24 cellular contexts compared by ENCODE assay signal in genomic region chr5:122699226-122699625, GRCh38.
"Had no signal": no experiment of that assay in that cellular context is flagged by ENCODE, and none has a peak within 500 bp of the region (broad histone marks: within the 10 kb centered on the region; RNA-seq: fewer than 3 reads in every experiment).

No MANE protein-coding gene starts in this region.

- H3K9me3 Mint-ChIP-seq: activated CD4-positive, alpha-beta T cell treated with anti-CD3 and anti-CD28 coated beads, Interleukin-2, amount 10 ng/mL, durations not matched to agents 7 days and 5 days; activated CD8-positive, alpha-beta T cell treated with anti-CD3 and anti-CD28 coated beads for 36 hours; activated naive CD4-positive, alpha-beta T cell treated with anti-CD3 and anti-CD28 coated beads, Interleukin-2, amount 10 ng/mL, durations not matched to agents 7 days and 5 days; brain; immature natural killer cell; natural killer cell treated with Interleukin-12 subunit alpha and Interleukin-12 subunit beta and Interleukin-15 and Interleukin-18, amount 100 ng/mL, for 72 hours had no signal

- DNase-seq: activated CD4-positive, alpha-beta T cell treated with anti-CD3 and anti-CD28 coated beads, Interleukin-2, amount 10 ng/mL, durations not matched to agents 7 days and 5 days; activated CD4-positive, CD25-positive, alpha-beta regulatory T cell treated with anti-CD3 and anti-CD28 coated beads, Interleukin-2, amount 50 U/mL, for 72 hours; activated CD8-positive, alpha-beta memory T cell treated with anti-CD3 and anti-CD28 coated beads, Interleukin-2, amount 10 ng/mL, durations not matched to agents 7 days and 5 days; activated CD8-positive, alpha-beta T cell treated with anti-CD3 and anti-CD28 coated beads for 36 hours; activated effector memory CD4-positive, alpha-beta T cell treated with anti-CD3 and anti-CD28 coated beads, Interleukin-2, amount 50 U/mL, for 16 hours; activated naive CD4-positive, alpha-beta T cell treated with anti-CD3 and anti-CD28 coated beads, Interleukin-2, amount 10 ng/mL, durations not matched to agents 7 days and 5 days; activated T-cell treated with anti-CD3 and anti-CD28 coated beads for 4 hours; caudate nucleus; dermis blood vessel endothelial cell; effector CD8-positive, alpha-beta T cell; foreskin melanocyte; immature natural killer cell; left lung; midbrain; pancreas; right cardiac atrium; stimulated activated CD4-positive, alpha-beta T cell treated with anti-CD3 and anti-CD28 coated beads, Interleukin-12 subunit alpha, Interleukin-12 subunit beta, amount 100 ng/mL, for 4 hours; stomach; T-helper 2 cell had no signal

- H3K4me3 Mint-ChIP-seq: activated CD4-positive, alpha-beta T cell treated with anti-CD3 and anti-CD28 coated beads, Interleukin-2, amount 10 ng/mL, durations not matched to agents 7 days and 5 days; activated CD8-positive, alpha-beta memory T cell treated with anti-CD3 and anti-CD28 coated beads, Interleukin-2, amount 10 ng/mL, durations not matched to agents 7 days and 5 days; activated CD8-positive, alpha-beta T cell treated with anti-CD3 and anti-CD28 coated beads for 36 hours; activated naive CD4-positive, alpha-beta T cell treated with anti-CD3 and anti-CD28 coated beads, Interleukin-2, amount 10 ng/mL, durations not matched to agents 7 days and 5 days; brain; immature natural killer cell; natural killer cell treated with Interleukin-12 subunit alpha and Interleukin-12 subunit beta and Interleukin-15 and Interleukin-18, amount 100 ng/mL, for 72 hours had no signal

- H3K4me1 Mint-ChIP-seq: activated CD4-positive, alpha-beta T cell treated with anti-CD3 and anti-CD28 coated beads, Interleukin-2, amount 10 ng/mL, durations not matched to agents 7 days and 5 days; activated naive CD4-positive, alpha-beta T cell treated with anti-CD3 and anti-CD28 coated beads, Interleukin-2, amount 10 ng/mL, durations not matched to agents 7 days and 5 days; brain; immature natural killer cell had no signal

- H3K36me3 ChIP-seq: left lung, pancreas, stomach, suprapubic skin, tibial nerve had no signal

- H3K4me3 ChIP-seq: left lung, lung, pancreas, stomach, suprapubic skin, tibial nerve had no signal

- H3K27me3 Mint-ChIP-seq: activated CD4-positive, alpha-beta T cell treated with anti-CD3 and anti-CD28 coated beads, Interleukin-2, amount 10 ng/mL, durations not matched to agents 7 days and 5 days had no signal

- ATAC-seq: activated CD8-positive, alpha-beta memory T cell treated with anti-CD3 and anti-CD28 coated beads, Interleukin-2, amount 10 ng/mL, durations not matched to agents 7 days and 5 days; activated CD8-positive, alpha-beta T cell treated with anti-CD3 and anti-CD28 coated beads for 36 hours; left lung; natural killer cell treated with Interleukin-12 subunit alpha and Interleukin-12 subunit beta and Interleukin-15 and Interleukin-18, amount 100 ng/mL, for 72 hours; pancreas; right cardiac atrium had no signal

- H3K27ac Mint-ChIP-seq: activated CD4-positive, alpha-beta T cell treated with anti-CD3 and anti-CD28 coated beads, Interleukin-2, amount 10 ng/mL, durations not matched to agents 7 days and 5 days; activated CD8-positive, alpha-beta memory T cell treated with anti-CD3 and anti-CD28 coated beads, Interleukin-2, amount 10 ng/mL, durations not matched to agents 7 days and 5 days; activated CD8-positive, alpha-beta T cell treated with anti-CD3 and anti-CD28 coated beads for 36 hours; activated naive CD4-positive, alpha-beta T cell treated with anti-CD3 and anti-CD28 coated beads, Interleukin-2, amount 10 ng/mL, durations not matched to agents 7 days and 5 days; brain; immature natural killer cell; natural killer cell treated with Interleukin-12 subunit alpha and Interleukin-12 subunit beta and Interleukin-15 and Interleukin-18, amount 100 ng/mL, for 72 hours had no signal

- H3K4me1 ChIP-seq: left lung, pancreas, stomach, suprapubic skin, tibial nerve had no signal

- H3K36me3 Mint-ChIP-seq: activated CD8-positive, alpha-beta memory T cell treated with anti-CD3 and anti-CD28 coated beads, Interleukin-2, amount 10 ng/mL, durations not matched to agents 7 days and 5 days; activated naive CD4-positive, alpha-beta T cell treated with anti-CD3 and anti-CD28 coated beads, Interleukin-2, amount 10 ng/mL, durations not matched to agents 7 days and 5 days; brain; immature natural killer cell; natural killer cell treated with Interleukin-12 subunit alpha and Interleukin-12 subunit beta and Interleukin-15 and Interleukin-18, amount 100 ng/mL, for 72 hours had no signal

- H3K9me3 ChIP-seq: left lung, pancreas, stomach, suprapubic skin, tibial nerve had no signal

- H3K27ac ChIP-seq: left lung, pancreas, stomach, suprapubic skin, tibial nerve had no signal

- H3K27me3 ChIP-seq: left lung, pancreas, stomach, suprapubic skin, tibial nerve had no signal
